ENCODE assay signal across 12 cellular contexts in the genomic region with DNA sequence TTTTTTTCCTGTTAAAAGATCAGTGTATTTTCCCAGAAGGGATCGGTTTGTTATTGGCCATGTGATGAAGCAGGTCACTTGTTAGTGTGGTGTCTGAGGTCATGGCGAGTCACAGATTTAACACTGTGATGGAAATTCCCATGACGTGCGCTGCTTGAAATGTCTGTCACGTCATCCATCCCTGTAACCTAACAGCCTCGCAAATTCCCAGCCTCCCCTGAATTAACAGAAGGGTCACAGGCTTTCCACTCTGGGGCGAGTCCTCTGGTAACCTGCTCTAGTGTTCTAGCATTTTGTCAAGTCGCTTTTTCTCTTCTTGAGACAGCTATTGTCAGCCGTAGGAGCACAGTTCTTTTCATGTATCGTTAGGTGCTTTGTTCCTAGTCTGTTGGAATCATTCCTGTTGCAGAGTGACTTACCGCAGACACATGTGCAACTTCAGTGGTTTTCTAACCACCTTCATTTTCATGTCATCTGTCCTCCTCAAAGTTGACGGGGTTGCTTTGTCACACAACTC.
A peak's percentile ranks its signal among the peaks of the same experiment; 100 is the strongest.
DNase-seq lines count a peak whose midpoint lies in the region; ATAC-seq lines count a peak whose summit lies in the region.
"Had no signal": no experiment of that assay in that cellular context is flagged by ENCODE, and none has a peak within 500 bp of the region (broad histone marks: within the 10 kb centered on the region; RNA-seq: fewer than 3 reads in every experiment).

No MANE protein-coding gene starts in this region.

- POLR2A ChIA-PET in activated CD4-positive, alpha-beta memory T cell treated with anti-CD3 and anti-CD28 coated beads, Interleukin-2, amount 10 ng/mL, durations not matched to agents 7 days and 5 days (lab: Charles Lee): interaction anchor here (1.2 kb wide), 1 partner anchor 17 kb away, joined by 4 read pairs; no protein-coding TSS in a partner anchor

- peak; percentile 27 for ATAC-seq in activated CD8-positive, alpha-beta memory T cell treated with anti-CD3 and anti-CD28 coated beads, Interleukin-2, amount 10 ng/mL, durations not matched to agents 7 days and 5 days
- peak; percentile 53 for ATAC-seq in esophagus mucosa

- H3K27me3 Mint-ChIP-seq in activated CD8-positive, alpha-beta memory T cell treated with anti-CD3 and anti-CD28 coated beads, Interleukin-2, amount 10 ng/mL, durations not matched to agents 7 days and 5 days: no peaks in the 10 kb centered on the region
- H3K27me3 Mint-ChIP-seq in activated CD4-positive, alpha-beta memory T cell treated with anti-CD3 and anti-CD28 coated beads, Interleukin-2, amount 10 ng/mL, durations not matched to agents 7 days and 5 days: no peaks in the 10 kb centered on the region

- H3K4me1 Mint-ChIP-seq in activated CD8-positive, alpha-beta memory T cell treated with anti-CD3 and anti-CD28 coated beads, Interleukin-2, amount 10 ng/mL, durations not matched to agents 7 days and 5 days: peaks cover 16% of the 10 kb centered on the region
- H3K4me1 Mint-ChIP-seq in activated CD4-positive, alpha-beta memory T cell treated with anti-CD3 and anti-CD28 coated beads, Interleukin-2, amount 10 ng/mL, durations not matched to agents 7 days and 5 days: peaks cover 16% of the 10 kb centered on the region

- peaks cover 33% of the 10 kb centered on the region for H3K36me3 Mint-ChIP-seq in activated CD8-positive, alpha-beta memory T cell treated with anti-CD3 and anti-CD28 coated beads, Interleukin-2, amount 10 ng/mL, durations not matched to agents 7 days and 5 days
- H3K36me3 Mint-ChIP-seq in activated CD4-positive, alpha-beta memory T cell treated with anti-CD3 and anti-CD28 coated beads, Interleukin-2, amount 10 ng/mL, durations not matched to agents 7 days and 5 days (ENCODE audit: low read depth): peaks cover 70% of the 10 kb centered on the region

- DNase-seq in activated CD8-positive, alpha-beta memory T cell treated with anti-CD3 and anti-CD28 coated beads, Interleukin-2, amount 10 ng/mL, durations not matched to agents 7 days and 5 days: peak; percentile 42
- no peak for DNase-seq in activated CD8-positive, alpha-beta memory T cell treated with anti-CD3 and anti-CD28 coated beads for 24 hours
- no peak for DNase-seq in activated CD4-positive, alpha-beta memory T cell treated with anti-CD3 and anti-CD28 coated beads, Interleukin-2, amount 10 ng/mL, durations not matched to agents 7 days and 5 days
- DNase-seq in stimulated activated CD4-positive, alpha-beta T cell treated with anti-CD3 and anti-CD28 coated beads, TNF-alpha, amount 100 ng/mL, for 48 hours (ENCODE audit: low read depth in 3 of 3): peak; percentile 16 to 42 (median 32)
- DNase-seq in hypothalamus (lab: John Stamatoyannopoulos, UW): no peak
- no peak for DNase-seq in KG1 (lab: John Stamatoyannopoulos, UW)
- no peak for DNase-seq in GM03348 (ENCODE audit: low spot score)
- DNase-seq: H7, MM.1S, NCI-H774, occipital lobe had no signal

- peaks cover 7% of the 10 kb centered on the region for H3K9me3 Mint-ChIP-seq in activated CD8-positive, alpha-beta memory T cell treated with anti-CD3 and anti-CD28 coated beads, Interleukin-2, amount 10 ng/mL, durations not matched to agents 7 days and 5 days (ENCODE audit: low read depth)
- H3K9me3 Mint-ChIP-seq in activated CD4-positive, alpha-beta memory T cell treated with anti-CD3 and anti-CD28 coated beads, Interleukin-2, amount 10 ng/mL, durations not matched to agents 7 days and 5 days: peaks cover 12% of the 10 kb centered on the region

- no peak overlapping the region for H3K27ac Mint-ChIP-seq in activated CD8-positive, alpha-beta memory T cell treated with anti-CD3 and anti-CD28 coated beads, Interleukin-2, amount 10 ng/mL, durations not matched to agents 7 days and 5 days
- peak overlapping the region; percentile 37 for H3K27ac Mint-ChIP-seq in activated CD4-positive, alpha-beta memory T cell treated with anti-CD3 and anti-CD28 coated beads, Interleukin-2, amount 10 ng/mL, durations not matched to agents 7 days and 5 days

- CTCF ChIA-PET in activated CD8-positive, alpha-beta memory T cell treated with anti-CD3 and anti-CD28 coated beads, Interleukin-2, amount 10 ng/mL, durations not matched to agents 7 days and 5 days (lab: Charles Lee): no interaction called here
- CTCF ChIA-PET in activated CD4-positive, alpha-beta memory T cell treated with anti-CD3 and anti-CD28 coated beads, Interleukin-2, amount 10 ng/mL, durations not matched to agents 7 days and 5 days (lab: Charles Lee): interaction anchor here (0.9 kb wide), 1 partner anchor 242 kb away, joined by 3 read pairs; no protein-coding TSS in a partner anchor

- no peak overlapping the region for H3K4me3 Mint-ChIP-seq in activated CD8-positive, alpha-beta memory T cell treated with anti-CD3 and anti-CD28 coated beads, Interleukin-2, amount 10 ng/mL, durations not matched to agents 7 days and 5 days
- H3K4me3 Mint-ChIP-seq in activated CD4-positive, alpha-beta memory T cell treated with anti-CD3 and anti-CD28 coated beads, Interleukin-2, amount 10 ng/mL, durations not matched to agents 7 days and 5 days: no peak overlapping the region

Comparison
In these comparisons a context has a peak if more than half of its experiments do, and no peak if none do; other contexts are left out.
1. DNase-seq: peak in activated CD8-positive, alpha-beta memory T cell treated with anti-CD3 and anti-CD28 coated beads, Interleukin-2, amount 10 ng/mL, durations not matched to agents 7 days and 5 days (single experiment) and stimulated activated CD4-positive, alpha-beta T cell treated with anti-CD3 and anti-CD28 coated beads, TNF-alpha, amount 100 ng/mL, for 48 hours (3 of 3); none in activated CD8-positive, alpha-beta memory T cell treated with anti-CD3 and anti-CD28 coated beads for 24 hours (single experiment), activated CD4-positive, alpha-beta memory T cell treated with anti-CD3 and anti-CD28 coated beads, Interleukin-2, amount 10 ng/mL, durations not matched to agents 7 days and 5 days (single experiment), hypothalamus (0 of 51), KG1 (single experiment) and GM03348 (single experiment).